Comparison of ENCODE assay signal across 13 cellular contexts in the genomic region with DNA sequence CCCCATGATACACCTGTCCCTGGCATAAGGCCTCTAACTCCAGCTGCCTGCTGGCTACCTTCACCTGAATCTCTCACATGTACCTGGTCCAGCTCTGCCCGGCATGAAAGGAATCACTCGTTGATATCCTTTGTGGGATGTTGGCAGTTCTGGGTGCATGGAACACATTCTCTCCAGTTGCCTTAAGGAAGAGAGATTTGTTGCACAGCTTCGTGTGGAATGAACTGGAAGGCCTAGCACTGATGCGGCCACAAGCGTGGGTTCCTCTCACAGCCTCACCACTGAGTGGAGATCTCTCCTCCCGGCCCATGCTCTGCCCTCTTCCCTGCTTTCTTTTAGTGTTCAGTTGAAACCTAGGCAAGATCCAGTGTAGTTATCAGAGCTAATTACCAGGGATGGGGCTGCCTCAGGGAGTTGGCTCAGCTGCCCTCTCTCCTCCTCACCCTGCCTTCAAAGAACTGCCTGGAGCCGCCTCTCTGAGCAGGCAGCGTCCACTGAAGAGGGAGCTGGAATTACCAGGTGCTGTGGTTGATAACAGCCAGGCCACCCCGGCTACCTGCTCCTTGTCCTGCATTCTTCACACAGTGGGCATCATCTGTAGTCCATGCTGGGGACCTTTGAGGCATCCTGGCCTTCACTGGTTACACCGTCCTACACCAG.
"Had no signal": no experiment of that assay in that cellular context is flagged by ENCODE, and none has a peak within 500 bp of the region (broad histone marks: within the 10 kb centered on the region; RNA-seq: fewer than 3 reads in every experiment).

No MANE protein-coding gene starts in this region.

- H3K27me3 ChIP-seq: body of pancreas, dorsolateral prefrontal cortex, left lung, tibial nerve had no signal

- ATAC-seq: activated CD4-positive, CD25-positive, alpha-beta regulatory T cell treated with anti-CD3 and anti-CD28 coated beads, Interleukin-2, amount 50 U/mL, for 24 hours; activated naive CD4-positive, alpha-beta T cell treated with anti-CD3 and anti-CD28 coated beads, Interleukin-2, amount 50 U/mL, for 72 hours; body of pancreas had no signal

- H3K36me3 ChIP-seq: left lung, tibial nerve had no signal

- H3K4me3 ChIP-seq: body of pancreas, dorsolateral prefrontal cortex, left lung, tibial nerve had no signal

- H3K9me3 Mint-ChIP-seq: activated naive CD4-positive, alpha-beta T cell treated with anti-CD3 and anti-CD28 coated beads, Interleukin-2, amount 50 U/mL, for 72 hours; immature natural killer cell had no signal

- H3K27ac ChIP-seq: body of pancreas, dorsolateral prefrontal cortex, left lung, parathyroid adenoma, tibial nerve had no signal

- H3K79me2 ChIP-seq: parathyroid adenoma had no signal

- DNase-seq: activated effector memory CD4-positive, alpha-beta T cell treated with anti-CD3 and anti-CD28 coated beads, Interleukin-2, amount 50 U/mL, for 16 hours; activated T-cell treated with anti-CD3 and anti-CD28 coated beads, Interleukin-2, amount 50 U/mL, for 1 hour; amniotic stem cell; immature natural killer cell; left lung; retina had no signal

- H3K4me1 ChIP-seq: body of pancreas, left lung, parathyroid adenoma, tibial nerve had no signal

- H3K36me3 Mint-ChIP-seq: activated naive CD4-positive, alpha-beta T cell treated with anti-CD3 and anti-CD28 coated beads, Interleukin-2, amount 50 U/mL, for 72 hours had no signal

- H3K9me3 ChIP-seq: body of pancreas, left lung, tibial nerve had no signal

- H3K9ac ChIP-seq: parathyroid adenoma had no signal

- H3K4me3 Mint-ChIP-seq: immature natural killer cell, nephron had no signal

- H2AFZ ChIP-seq: parathyroid adenoma had no signal
